In the genomic region with DNA sequence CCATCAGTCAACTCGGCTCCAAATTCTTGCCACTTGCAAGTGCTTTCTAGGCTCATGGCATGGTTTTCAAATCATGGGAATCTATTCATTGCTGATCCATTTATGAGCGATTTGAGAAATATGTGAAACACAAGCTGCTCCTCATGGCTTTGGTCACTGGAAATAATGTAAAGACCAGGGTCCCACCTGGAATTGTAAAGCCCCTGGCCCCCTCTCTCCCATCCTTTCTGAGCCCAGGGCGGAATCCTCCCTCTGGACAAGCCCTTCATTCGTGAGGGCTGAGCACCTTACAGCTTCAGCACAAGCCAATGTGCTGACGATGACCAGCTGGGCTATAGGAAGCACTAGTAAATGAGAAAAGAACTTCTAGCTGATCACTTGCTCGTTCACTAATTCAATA, we compare ENCODE assay signal across 1 cellular context.
TF ChIP-seq lines count a peak whose summit lies in the region.

No MANE protein-coding gene starts in this region.

TF ChIP-seq in neural cell, 6 proteins besides CTCF, POLR2A, EP300 and RAD21 (continued from another document):
- TF ChIP-seq, protein P1, sequence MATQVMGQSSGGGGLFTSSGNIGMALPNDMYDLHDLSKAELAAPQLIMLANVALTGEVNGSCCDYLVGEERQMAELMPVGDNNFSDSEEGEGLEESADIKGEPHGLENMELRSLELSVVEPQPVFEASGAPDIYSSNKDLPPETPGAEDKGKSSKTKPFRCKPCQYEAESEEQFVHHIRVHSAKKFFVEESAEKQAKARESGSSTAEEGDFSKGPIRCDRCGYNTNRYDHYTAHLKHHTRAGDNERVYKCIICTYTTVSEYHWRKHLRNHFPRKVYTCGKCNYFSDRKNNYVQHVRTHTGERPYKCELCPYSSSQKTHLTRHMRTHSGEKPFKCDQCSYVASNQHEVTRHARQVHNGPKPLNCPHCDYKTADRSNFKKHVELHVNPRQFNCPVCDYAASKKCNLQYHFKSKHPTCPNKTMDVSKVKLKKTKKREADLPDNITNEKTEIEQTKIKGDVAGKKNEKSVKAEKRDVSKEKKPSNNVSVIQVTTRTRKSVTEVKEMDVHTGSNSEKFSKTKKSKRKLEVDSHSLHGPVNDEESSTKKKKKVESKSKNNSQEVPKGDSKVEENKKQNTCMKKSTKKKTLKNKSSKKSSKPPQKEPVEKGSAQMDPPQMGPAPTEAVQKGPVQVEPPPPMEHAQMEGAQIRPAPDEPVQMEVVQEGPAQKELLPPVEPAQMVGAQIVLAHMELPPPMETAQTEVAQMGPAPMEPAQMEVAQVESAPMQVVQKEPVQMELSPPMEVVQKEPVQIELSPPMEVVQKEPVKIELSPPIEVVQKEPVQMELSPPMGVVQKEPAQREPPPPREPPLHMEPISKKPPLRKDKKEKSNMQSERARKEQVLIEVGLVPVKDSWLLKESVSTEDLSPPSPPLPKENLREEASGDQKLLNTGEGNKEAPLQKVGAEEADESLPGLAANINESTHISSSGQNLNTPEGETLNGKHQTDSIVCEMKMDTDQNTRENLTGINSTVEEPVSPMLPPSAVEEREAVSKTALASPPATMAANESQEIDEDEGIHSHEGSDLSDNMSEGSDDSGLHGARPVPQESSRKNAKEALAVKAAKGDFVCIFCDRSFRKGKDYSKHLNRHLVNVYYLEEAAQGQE (IDR thresholded peaks at IDR 0.05; ENCODE audit: borderline replicate concordance) = no peak
